Comparison of ENCODE assay signal across 1 cellular context in the genomic region with DNA sequence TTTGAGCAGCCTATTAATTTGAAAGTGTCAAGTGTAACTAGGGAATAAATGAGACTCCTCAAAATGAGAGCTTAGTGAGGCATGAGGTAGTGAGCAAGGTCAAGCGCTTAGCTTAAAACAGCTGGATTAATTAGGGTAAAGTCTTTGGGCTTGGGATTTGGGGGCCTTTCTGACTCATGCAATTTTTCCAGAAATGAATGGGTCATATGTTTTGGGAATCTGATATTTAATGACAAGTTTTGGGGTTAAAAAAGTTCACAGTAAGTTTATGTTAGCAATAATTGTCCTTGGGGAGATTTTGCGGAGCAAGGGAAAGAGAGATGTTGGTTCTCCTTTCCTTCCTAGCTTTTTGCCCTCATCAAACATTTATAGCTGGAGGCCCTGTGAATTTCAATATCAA.
TF ChIP-seq lines count a peak whose summit lies in the region.

No MANE protein-coding gene starts in this region.

TF ChIP-seq in K562, 482 proteins besides CTCF, POLR2A, EP300 and RAD21 (continued from another document):
- TF ChIP-seq, protein P1, sequence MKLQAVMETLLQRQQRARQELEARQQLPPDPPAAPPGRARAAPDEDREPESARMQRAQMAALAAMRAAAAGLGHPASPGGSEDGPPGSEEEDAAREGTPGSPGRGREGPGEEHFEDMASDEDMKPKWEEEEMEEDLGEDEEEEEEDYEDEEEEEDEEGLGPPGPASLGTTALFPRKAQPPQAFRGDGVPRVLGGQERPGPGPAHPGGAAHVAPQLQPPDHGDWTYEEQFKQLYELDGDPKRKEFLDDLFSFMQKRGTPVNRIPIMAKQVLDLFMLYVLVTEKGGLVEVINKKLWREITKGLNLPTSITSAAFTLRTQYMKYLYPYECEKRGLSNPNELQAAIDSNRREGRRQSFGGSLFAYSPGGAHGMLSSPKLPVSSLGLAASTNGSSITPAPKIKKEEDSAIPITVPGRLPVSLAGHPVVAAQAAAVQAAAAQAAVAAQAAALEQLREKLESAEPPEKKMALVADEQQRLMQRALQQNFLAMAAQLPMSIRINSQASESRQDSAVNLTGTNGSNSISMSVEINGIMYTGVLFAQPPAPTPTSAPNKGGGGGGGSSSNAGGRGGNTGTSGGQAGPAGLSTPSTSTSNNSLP (IDR thresholded peaks at IDR 0.05; ENCODE audit: borderline replicate concordance, low read depth, low read length) = no peak
- TF ChIP-seq, protein P2, sequence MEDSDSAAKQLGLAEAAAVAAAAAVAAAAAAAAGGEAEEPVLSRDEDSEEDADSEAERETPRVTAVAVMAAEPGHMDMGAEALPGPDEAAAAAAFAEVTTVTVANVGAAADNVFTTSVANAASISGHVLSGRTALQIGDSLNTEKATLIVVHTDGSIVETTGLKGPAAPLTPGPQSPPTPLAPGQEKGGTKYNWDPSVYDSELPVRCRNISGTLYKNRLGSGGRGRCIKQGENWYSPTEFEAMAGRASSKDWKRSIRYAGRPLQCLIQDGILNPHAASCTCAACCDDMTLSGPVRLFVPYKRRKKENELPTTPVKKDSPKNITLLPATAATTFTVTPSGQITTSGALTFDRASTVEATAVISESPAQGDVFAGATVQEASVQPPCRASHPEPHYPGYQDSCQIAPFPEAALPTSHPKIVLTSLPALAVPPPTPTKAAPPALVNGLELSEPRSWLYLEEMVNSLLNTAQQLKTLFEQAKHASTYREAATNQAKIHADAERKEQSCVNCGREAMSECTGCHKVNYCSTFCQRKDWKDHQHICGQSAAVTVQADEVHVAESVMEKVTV (CRISPR knock-in tag; IDR thresholded peaks at IDR 0.05) = no peak
- TF ChIP-seq ILF3 (IDR thresholded peaks at IDR 0.05; ENCODE audit: borderline replicate concordance) (no peak), EHMT2 (IDR thresholded peaks at IDR 0.05) (no peak), ZSCAN29 (IDR thresholded peaks at IDR 0.05) (no peak), MYBL2 (IDR thresholded peaks at IDR 0.05; ENCODE audit: low read depth) (no peak), MYBL2 (CRISPR knock-in tag; IDR thresholded peaks at IDR 0.05; ENCODE audit: borderline replicate concordance) (no peak)
- TF ChIP-seq, protein P3, sequence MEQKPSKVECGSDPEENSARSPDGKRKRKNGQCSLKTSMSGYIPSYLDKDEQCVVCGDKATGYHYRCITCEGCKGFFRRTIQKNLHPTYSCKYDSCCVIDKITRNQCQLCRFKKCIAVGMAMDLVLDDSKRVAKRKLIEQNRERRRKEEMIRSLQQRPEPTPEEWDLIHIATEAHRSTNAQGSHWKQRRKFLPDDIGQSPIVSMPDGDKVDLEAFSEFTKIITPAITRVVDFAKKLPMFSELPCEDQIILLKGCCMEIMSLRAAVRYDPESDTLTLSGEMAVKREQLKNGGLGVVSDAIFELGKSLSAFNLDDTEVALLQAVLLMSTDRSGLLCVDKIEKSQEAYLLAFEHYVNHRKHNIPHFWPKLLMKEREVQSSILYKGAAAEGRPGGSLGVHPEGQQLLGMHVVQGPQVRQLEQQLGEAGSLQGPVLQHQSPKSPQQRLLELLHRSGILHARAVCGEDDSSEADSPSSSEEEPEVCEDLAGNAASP (IDR thresholded peaks at IDR 0.05) = no peak
TF ChIP-seq in K562: peak in this region for 0.
